Comparison of ENCODE assay signal across 10 cellular contexts in genomic region chr12:112018571-112019237, GRCh38. TPM values are rescaled to one million over a fixed set of nuclear protein-coding genes. Genes with fewer than 3 reads are reported as not detected.
DNase-seq lines count a peak whose midpoint lies in the region; ATAC-seq, FAIRE-seq and TF ChIP-seq lines count a peak whose summit lies in the region.
"Had no signal": no experiment of that assay in that cellular context is flagged by ENCODE, and none has a peak within 500 bp of the region (broad histone marks: within the 10 kb centered on the region; RNA-seq: fewer than 3 reads in every experiment).

No MANE protein-coding gene starts in this region.

- H3K27ac Mint-ChIP-seq in activated T-helper 17 cell treated with anti-CD3 and anti-CD28 coated beads, Interleukin-2, amount 50 U/mL, for 72 hours = peak overlapping the region; percentile 65

- H3K9me3 ChIP-seq in smooth muscle cell (replicated peaks; ENCODE audit: low read depth) = no peaks in the 10 kb centered on the region

- H3K36me3 ChIP-seq in smooth muscle cell (ENCODE audit: low read depth) = peaks cover 6% of the 10 kb centered on the region

- no peak overlapping the region for H3K9ac ChIP-seq in smooth muscle cell (ENCODE audit: low read depth)

- DNase-seq in AG08396 (ENCODE audit: low spot score) = peak; percentile 31
- peak; percentile 5 for DNase-seq in HPDE6-E6E7 (ENCODE audit: extremely low spot score)
- peak; percentile 20 for DNase-seq in foreskin melanocyte
- DNase-seq in smooth muscle cell (lab: John Stamatoyannopoulos, UW; ENCODE audit: unreplicated experiment) = no peak
- no peak for DNase-seq in HTR-8/SVneo (ENCODE audit: insufficient read length, low spot score)
- DNase-seq in kidney tubule cell (ENCODE audit: low spot score) = no peak
- DNase-seq: heart right ventricle, NCI-H1436 treated with DMSO at 0.1 percent for 48 hours had no signal

- peaks cover 27% of the 10 kb centered on the region for H3K4me1 Mint-ChIP-seq in activated T-helper 17 cell treated with anti-CD3 and anti-CD28 coated beads, Interleukin-2, amount 50 U/mL, for 72 hours

- peaks cover 41% of the 10 kb centered on the region for H4K20me1 ChIP-seq in smooth muscle cell (ENCODE audit: low read depth)

- no peak overlapping the region for H3K4me3 ChIP-seq in smooth muscle cell
- H3K4me3 ChIP-seq: heart right ventricle had no signal

- 85% methylated on average over 2 of the region's 2 CpGs for WGBS in smooth muscle cell (ENCODE audit: low lambda C conversion rate)

- FAIRE-seq in HTR-8/SVneo (lab: Jason Lieb, UNC) = no peak

- peaks cover 90% of the 10 kb centered on the region for H3K36me3 Mint-ChIP-seq in activated T-helper 17 cell treated with anti-CD3 and anti-CD28 coated beads, Interleukin-2, amount 50 U/mL, for 72 hours (ENCODE audit: low read depth)

- no peaks in the 10 kb centered on the region for H3K9me3 Mint-ChIP-seq in activated T-helper 17 cell treated with anti-CD3 and anti-CD28 coated beads, Interleukin-2, amount 50 U/mL, for 72 hours

- no peaks in the 10 kb centered on the region for H3K27me3 Mint-ChIP-seq in activated T-helper 17 cell treated with anti-CD3 and anti-CD28 coated beads, Interleukin-2, amount 50 U/mL, for 72 hours

- no peak overlapping the region for H2AFZ ChIP-seq in smooth muscle cell (ENCODE audit: low read depth)

- peaks cover 8% of the 10 kb centered on the region for H3F3A ChIP-seq in smooth muscle cell (ENCODE audit: low read depth)

- no peak overlapping the region for H3K4me3 Mint-ChIP-seq in activated T-helper 17 cell treated with anti-CD3 and anti-CD28 coated beads, Interleukin-2, amount 50 U/mL, for 72 hours

- no peaks in the 10 kb centered on the region for H3K27me3 ChIP-seq in smooth muscle cell (ENCODE audit: low read depth)
- H3K27me3 ChIP-seq: heart right ventricle had no signal

- no peak for ATAC-seq in activated T-helper 17 cell treated with anti-CD3 and anti-CD28 coated beads, Interleukin-2, amount 50 U/mL, for 72 hours (replicated peaks)
- no peak for ATAC-seq in HG02981 (IDR thresholded peaks at IDR 0.05; ENCODE audit: unreplicated experiment)
- ATAC-seq: heart right ventricle had no signal

- no peak for TF ChIP-seq CTCF in smooth muscle cell (IDR thresholded peaks at IDR 0.05; ENCODE audit: borderline replicate concordance, insufficient read depth, poor library complexity, severe bottlenecking)

- H3K4me2 ChIP-seq in smooth muscle cell = no peak overlapping the region

- H3K4me1 ChIP-seq in smooth muscle cell (ENCODE audit: low read depth) = peaks cover 6% of the 10 kb centered on the region

- H3K79me2 ChIP-seq in smooth muscle cell (ENCODE audit: low read depth) = peaks cover 65% of the 10 kb centered on the region

- H3K27ac ChIP-seq in smooth muscle cell (ENCODE audit: low read depth) = no peak overlapping the region
- H3K27ac ChIP-seq: heart right ventricle had no signal

RNA-seq across cellular contexts. Expression of gene ERP29, which starts 5.5 kb away (rescaled TPM):
- 10 to 100 TPM; 68.5 to 93.0 TPM for total RNA-seq in activated T-helper 17 cell treated with anti-CD3 and anti-CD28 coated beads, Interleukin-2, amount 50 U/mL, for 72 hours
- 44.2 and 53.8 TPM in 2 replicates for total RNA-seq in smooth muscle cell
- polyA plus RNA-seq in smooth muscle cell = 118 and 126 TPM in 2 replicates

RNA-seq across cellular contexts. Expression of gene TMEM116, which starts 5.7 kb away (rescaled TPM):
- total RNA-seq in activated T-helper 17 cell treated with anti-CD3 and anti-CD28 coated beads, Interleukin-2, amount 50 U/mL, for 72 hours = 10 to 100 TPM; 13.8 to 16.9 TPM
- 9.7 and 15.0 TPM in 2 replicates for total RNA-seq in smooth muscle cell
- 5.0 and 5.7 TPM in 2 replicates for polyA plus RNA-seq in smooth muscle cell

Comparison
In these comparisons a context has a peak if more than half of its experiments do, and no peak if none do; other contexts are left out.
1. DNase-seq: peak in AG08396 (single experiment), HPDE6-E6E7 (single experiment) and foreskin melanocyte (single experiment); none in smooth muscle cell (single experiment), HTR-8/SVneo (single experiment) and kidney tubule cell (single experiment).